ENCODE assay signal across 15 cellular contexts in the genomic region with DNA sequence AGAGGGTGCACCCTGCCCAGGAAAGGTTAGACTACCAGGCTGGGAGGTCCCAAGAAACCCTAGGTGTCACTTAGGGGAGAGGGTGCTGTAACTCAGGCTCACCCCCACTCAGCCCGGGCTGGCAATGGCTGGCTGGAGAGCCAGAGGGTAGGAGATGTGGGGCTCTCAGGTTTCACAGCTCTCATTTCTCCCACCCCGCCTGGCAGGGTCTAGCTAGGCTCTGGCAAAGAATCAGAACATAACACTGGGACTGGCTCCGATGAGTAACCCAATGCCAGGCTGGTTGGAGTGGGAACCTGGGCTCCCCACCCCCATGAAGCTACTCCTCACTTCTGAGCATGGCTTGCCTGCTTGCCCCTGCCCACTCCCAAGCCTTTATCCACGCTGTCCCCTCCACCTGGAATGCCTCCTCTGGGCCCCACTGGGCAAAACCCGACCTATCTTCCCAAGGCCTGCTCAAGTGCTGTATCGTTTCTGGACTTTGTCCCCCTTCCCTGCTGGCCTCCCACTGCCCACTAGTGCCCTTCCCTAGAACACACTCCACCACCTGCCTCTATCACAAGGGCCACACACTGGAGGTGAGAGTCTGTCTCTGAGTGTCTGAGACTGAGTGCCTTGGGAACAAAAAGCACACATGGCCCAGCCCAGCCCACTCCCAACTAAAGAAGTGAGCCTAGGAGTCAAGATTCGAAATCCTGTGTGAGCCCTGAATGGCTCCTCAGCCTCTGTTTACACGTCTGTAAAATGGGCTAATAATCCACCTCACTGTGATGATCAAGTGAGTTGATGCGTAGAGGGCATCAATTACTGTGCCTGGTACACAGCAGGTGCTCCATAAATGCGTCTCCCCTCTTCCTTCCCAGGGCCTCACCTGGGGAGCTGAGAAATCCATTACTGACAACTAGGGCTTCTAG. TPM values are rescaled to one million over a fixed set of nuclear protein-coding genes. Genes with fewer than 3 reads are reported as not detected.
DNase-seq lines count a peak whose midpoint lies in the region; ATAC-seq and TF ChIP-seq lines count a peak whose summit lies in the region.
"Had no signal": no experiment of that assay in that cellular context is flagged by ENCODE, and none has a peak within 500 bp of the region (broad histone marks: within the 10 kb centered on the region; RNA-seq: fewer than 3 reads in every experiment).

No MANE protein-coding gene starts in this region.

- ATAC-seq in activated B cell treated with CpG ODN at 0.5 μM for 24 hours (ENCODE audit: low read depth) (no peak), natural killer cell (no peak), HG03439 (IDR thresholded peaks at IDR 0.05; ENCODE audit: unreplicated experiment) (no peak), HG03135 (IDR thresholded peaks at IDR 0.05; ENCODE audit: unreplicated experiment) (no peak)
- ATAC-seq: activated CD8-positive, alpha-beta memory T cell treated with anti-CD3 and anti-CD28 coated beads, Interleukin-2, amount 10 ng/mL, durations not matched to agents 7 days and 5 days had no signal

- no peaks in the 10 kb centered on the region for H3K9me3 Mint-ChIP-seq in CD8-positive, alpha-beta memory T cell
- H3K9me3 Mint-ChIP-seq in activated B cell treated with CpG ODN at 0.5 μM for 24 hours (no peaks in the 10 kb centered on the region), natural killer cell (no peaks in the 10 kb centered on the region)

- no peak overlapping the region for H3K4me3 ChIP-seq in CD8-positive, alpha-beta memory T cell (ENCODE audit: low read length)
- H3K4me3 ChIP-seq in HEK293 (ENCODE audit: low read depth, low read length): no peak overlapping the region
- H3K4me3 ChIP-seq: SJSA1, skin epidermis had no signal

- H3K27ac ChIP-seq in CD8-positive, alpha-beta memory T cell (ENCODE audit: low read depth, low read length): no peak overlapping the region
- H3K27ac ChIP-seq in HEK293 (ENCODE audit: extremely low read depth, low read depth, low read length): no peak overlapping the region
- H3K27ac ChIP-seq: HL-60, SJSA1 had no signal

- intact Hi-C loops in activated B cell treated with CpG ODN at 0.5 μM for 24 hours (cut with micrococcal nuclease) (loop anchor here (2.0 kb wide), 1 partner anchor 41 kb away; no protein-coding TSS in a partner anchor), natural killer cell (cut with micrococcal nuclease) (loop anchor here (5.0 kb wide), 1 partner anchor 113 kb away; no protein-coding TSS in a partner anchor)

- H3K36me3 ChIP-seq in CD8-positive, alpha-beta memory T cell (ENCODE audit: insufficient read depth, low read length): no peaks in the 10 kb centered on the region
- no peaks in the 10 kb centered on the region for H3K36me3 ChIP-seq in HEK293 (ENCODE audit: control insufficient read depth in 2 of 2, insufficient read depth in 1 of 2, low read length in 2 of 2)

- peaks cover 12% of the 10 kb centered on the region for H3K4me1 ChIP-seq in CD8-positive, alpha-beta memory T cell (ENCODE audit: insufficient read depth, low read length)
- H3K4me1 ChIP-seq in HEK293 (ENCODE audit: control insufficient read depth, insufficient read depth, low read length): peaks cover 2% of the 10 kb centered on the region; the same call in 1 of the 2 replicates

- H3K27me3 ChIP-seq in CD8-positive, alpha-beta memory T cell (ENCODE audit: insufficient read depth, low read length, poor library complexity, severe bottlenecking): no peaks in the 10 kb centered on the region
- H3K27me3 ChIP-seq: SJSA1 had no signal

- no peaks in the 10 kb centered on the region for H3K27me3 Mint-ChIP-seq in CD8-positive, alpha-beta memory T cell
- H3K27me3 Mint-ChIP-seq in activated B cell treated with CpG ODN at 0.5 μM for 24 hours (no peaks in the 10 kb centered on the region), natural killer cell (ENCODE audit: low read depth in 2 of 2) (no peaks in the 10 kb centered on the region)
- H3K27me3 Mint-ChIP-seq: activated CD8-positive, alpha-beta memory T cell treated with anti-CD3 and anti-CD28 coated beads, Interleukin-2, amount 10 ng/mL, durations not matched to agents 7 days and 5 days had no signal

- peak overlapping the region; percentile 11 to 93 (median 78) for H3K27ac Mint-ChIP-seq in CD8-positive, alpha-beta memory T cell
- H3K27ac Mint-ChIP-seq in activated B cell treated with CpG ODN at 0.5 μM for 24 hours (peak overlapping the region; percentile 56), natural killer cell (peak overlapping the region; percentile 32 to 92)

- peak in 1 of 5 donors; percentile 34 for DNase-seq in CD8-positive, alpha-beta memory T cell
- DNase-seq in activated B cell treated with CpG ODN at 0.5 μM for 24 hours (no peak), natural killer cell (no peak), hepatic stellate cell (ENCODE audit: low spot score) (no peak), NK-92 (lab: John Stamatoyannopoulos, UW; ENCODE audit: unreplicated experiment) (no peak)
- DNase-seq: activated CD8-positive, alpha-beta memory T cell treated with anti-CD3 and anti-CD28 coated beads, Interleukin-2, amount 10 ng/mL, durations not matched to agents 7 days and 5 days; EL; NCI-H187 had no signal

- H3K4me1 Mint-ChIP-seq in CD8-positive, alpha-beta memory T cell: peaks cover 17 to 25% (median 21%) of the 10 kb centered on the region in 3 donors
- peaks cover 16% of the 10 kb centered on the region for H3K4me1 Mint-ChIP-seq in activated B cell treated with CpG ODN at 0.5 μM for 24 hours
- peaks cover 5 to 24% of the 10 kb centered on the region in 2 donors for H3K4me1 Mint-ChIP-seq in natural killer cell

- peak overlapping the region; percentile 34 to 86 (median 75) for H3K4me3 Mint-ChIP-seq in CD8-positive, alpha-beta memory T cell
- H3K4me3 Mint-ChIP-seq in activated B cell treated with CpG ODN at 0.5 μM for 24 hours (no peak overlapping the region), natural killer cell (no peak overlapping the region)

- CTCF ChIA-PET in CD8-positive, alpha-beta memory T cell (lab: Charles Lee): interaction anchor here (0.6 to 3.6 kb wide), 3 partner anchors 20 to 111 kb away, joined by 3 to 17 read pairs (median 3); partner anchors contain the start of gene IDH3A
- CTCF ChIA-PET in HEK293 (lab: Yijun Ruan, JAX): interaction anchor here (0.6 to 3.2 kb wide), 11 partner anchors 11 to 220 kb away, joined by 3 to 22 read pairs (median 5); no protein-coding TSS in a partner anchor
- CTCF ChIA-PET in activated B cell treated with CpG ODN at 0.5 μM for 24 hours (lab: Charles Lee): interaction anchor here (2.5 to 10.9 kb wide), 4 partner anchors 20 to 111 kb away, joined by 18 to 202 read pairs (median 26); no protein-coding TSS in a partner anchor

- POLR2A ChIA-PET in CD8-positive, alpha-beta memory T cell (lab: Charles Lee): no interaction called here
- POLR2A ChIA-PET in HEK293 (lab: Yijun Ruan, JAX): no interaction called here
- POLR2A ChIA-PET in activated B cell treated with CpG ODN at 0.5 μM for 24 hours (lab: Charles Lee): interaction anchor here (0.5 to 2.8 kb wide), 3 partner anchors 19 to 967 kb away, joined by 4 to 28 read pairs (median 5); partner anchors contain the start of gene IDH3A

- no peaks in the 10 kb centered on the region for H3K9me3 ChIP-seq in CD8-positive, alpha-beta memory T cell (ENCODE audit: low read length)
- H3K9me3 ChIP-seq in HEK293 (ENCODE audit: control insufficient read depth, insufficient read depth, low read depth, low read length): no peaks in the 10 kb centered on the region
- H3K9me3 ChIP-seq: SJSA1 had no signal

- no peaks in the 10 kb centered on the region for H3K36me3 Mint-ChIP-seq in CD8-positive, alpha-beta memory T cell
- H3K36me3 Mint-ChIP-seq in activated B cell treated with CpG ODN at 0.5 μM for 24 hours (ENCODE audit: low read depth): no peaks in the 10 kb centered on the region
- H3K36me3 Mint-ChIP-seq in natural killer cell: no peaks in the 10 kb centered on the region
- H3K36me3 Mint-ChIP-seq: activated CD8-positive, alpha-beta memory T cell treated with anti-CD3 and anti-CD28 coated beads, Interleukin-2, amount 10 ng/mL, durations not matched to agents 7 days and 5 days had no signal

- TF ChIP-seq CTCF in HEK293 (tag by site-specific recombination; IDR thresholded peaks at IDR 0.05): no peak
- TF ChIP-seq CTCF in activated B cell treated with CpG ODN at 0.5 μM for 24 hours (IDR thresholded peaks at IDR 0.05): no peak
- no peak for TF ChIP-seq CTCF in natural killer cell (IDR thresholded peaks at IDR 0.05)

TF ChIP-seq in HEK293, 187 proteins besides CTCF, POLR2A, EP300 and RAD21 (continues in another document):
- peak; percentile 43 for TF ChIP-seq ZBTB17 (tag by site-specific recombination; IDR thresholded peaks at IDR 0.05)
- TF ChIP-seq HIC1 (tag by site-specific recombination; IDR thresholded peaks at IDR 0.05): peak; percentile 14; the same call in 1 of the 2 replicates
- no peak for TF ChIP-seq ZNF146 (tag by site-specific recombination; IDR thresholded peaks at IDR 0.05)

RNA-seq across cellular contexts. Expression of gene CIB2, which starts 1.9 kb away (rescaled TPM):
- 1 to 10 TPM; 2.1 to 2.3 TPM for total RNA-seq in CD8-positive, alpha-beta memory T cell
- polyA plus RNA-seq in CD8-positive, alpha-beta memory T cell: 2.0 TPM
- total RNA-seq in activated B cell treated with CpG ODN at 0.5 μM for 24 hours (3.5 and 3.7 TPM in 2 replicates), natural killer cell (1 to 10 TPM in 1 of 3 donors, under 1 TPM in 2; 0.25 to 1.5 (median 0.99) TPM)

RNA-seq across cellular contexts. Expression of gene IDH3A, which starts 19.8 kb away (rescaled TPM):
- 100 to 1,000 TPM; 134 to 151 TPM for total RNA-seq in CD8-positive, alpha-beta memory T cell
- 44.3 TPM for polyA plus RNA-seq in CD8-positive, alpha-beta memory T cell
- 111 and 124 TPM in 2 replicates for total RNA-seq in activated B cell treated with CpG ODN at 0.5 μM for 24 hours
- 10 to 100 TPM; 43.5 to 55.1 (median 53.3) TPM for total RNA-seq in natural killer cell

RNA-seq across cellular contexts. Expression of gene SH2D7, which starts 37.0 kb away (rescaled TPM):
- not detected for total RNA-seq in CD8-positive, alpha-beta memory T cell
- not detected for polyA plus RNA-seq in CD8-positive, alpha-beta memory T cell
- total RNA-seq in activated B cell treated with CpG ODN at 0.5 μM for 24 hours: not detected in 2 replicates
- not detected for total RNA-seq in natural killer cell
- total RNA-seq: lung microvascular endothelial cell, SJSA1 had no signal

RNA-seq across cellular contexts. Expression of gene TBC1D2B, which starts 51.8 kb away (rescaled TPM):
- total RNA-seq in CD8-positive, alpha-beta memory T cell: 10 to 100 TPM; 40.1 to 41.1 TPM
- polyA plus RNA-seq in CD8-positive, alpha-beta memory T cell: 26.4 TPM
- total RNA-seq in activated B cell treated with CpG ODN at 0.5 μM for 24 hours (12.9 and 13.7 TPM in 2 replicates), natural killer cell (10 to 100 TPM; 54.0 to 83.5 (median 56.7) TPM)

Comparison
In these comparisons a context has a peak if more than half of its experiments do, and no peak if none do; other contexts are left out.
1. H3K4me3 Mint-ChIP-seq: peak in CD8-positive, alpha-beta memory T cell (7 of 7); none in activated B cell treated with CpG ODN at 0.5 μM for 24 hours (single experiment) and natural killer cell (single experiment).
2. Peak in every context shown above with its lines, with median percentiles within 50 percentile points of each other: H3K27ac Mint-ChIP-seq.